33 cellular contexts compared by ENCODE assay signal in the genomic region with DNA sequence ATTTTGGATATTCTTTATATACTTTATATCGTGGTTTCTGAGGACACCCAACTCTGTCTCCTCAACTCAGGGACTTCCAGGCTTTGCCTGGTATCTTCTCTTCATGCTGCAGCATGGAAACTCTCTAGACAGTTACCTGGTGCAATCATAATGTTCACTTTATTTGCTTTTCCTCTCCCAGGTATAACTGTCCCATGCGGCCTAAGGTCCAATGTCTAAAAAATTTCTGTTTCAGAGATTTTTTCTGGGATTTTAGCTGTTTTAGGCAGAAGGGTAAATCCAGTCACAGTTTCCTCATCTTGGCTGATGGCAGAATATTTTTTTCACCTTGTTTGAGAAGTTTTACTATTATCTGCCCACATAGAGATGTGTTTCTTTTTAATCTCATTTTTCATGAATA.
"Had no signal": no experiment of that assay in that cellular context is flagged by ENCODE, and none has a peak within 500 bp of the region (broad histone marks: within the 10 kb centered on the region; RNA-seq: fewer than 3 reads in every experiment).

No MANE protein-coding gene starts in this region.

- H3K9me3 ChIP-seq: adrenal gland, ascending aorta, body of pancreas, breast epithelium had no signal

- ATAC-seq: activated naive CD4-positive, alpha-beta T cell treated with anti-CD3 and anti-CD28 coated beads, Interleukin-2, amount 50 U/mL, for 72 hours; activated naive CD8-positive, alpha-beta T cell treated with anti-CD3 and anti-CD28 coated beads, Interleukin-2, amount 50 U/mL, for 24 hours; activated T-cell treated with anti-CD3 and anti-CD28 coated beads, Interleukin-2, amount 50 U/mL, for 4 hours; activated T-cell treated with anti-CD3 and anti-CD28 coated beads, Interleukin-2, amount 50 U/mL, for 72 hours; activated T-helper 17 cell treated with anti-CD3 and anti-CD28 coated beads, Interleukin-2, amount 50 U/mL, for 72 hours; body of pancreas had no signal

- H3K27me3 ChIP-seq: adrenal gland, ascending aorta, body of pancreas, brain microvascular endothelial cell, breast epithelium, cardiac muscle cell had no signal

- DNase-seq: activated effector memory CD4-positive, alpha-beta T cell treated with anti-CD3 and anti-CD28 coated beads, Interleukin-2, amount 50 U/mL, for 16 hours; activated effector memory CD4-positive, alpha-beta T cell treated with Interleukin-2 at 50 U/mL for 16 hours; activated gamma-delta T cell; activated gamma-delta T cell treated with Interleukin-2 at 50 U/mL for 16 hours; activated naive CD4-positive, alpha-beta T cell; activated naive CD4-positive, alpha-beta T cell treated with anti-CD3 and anti-CD28 coated beads for 36 hours; activated naive CD4-positive, alpha-beta T cell treated with anti-CD3 and anti-CD28 coated beads, Interleukin-2, amount 10 ng/mL, durations not matched to agents 7 days and 5 days; activated naive CD4-positive, alpha-beta T cell treated with anti-CD3 and anti-CD28 coated beads, Interleukin-2, amount 50 U/mL, for 16 hours; activated naive CD4-positive, alpha-beta T cell treated with Interleukin-2 at 50 U/mL for 16 hours; activated naive CD8-positive, alpha-beta T cell treated with anti-CD3 and anti-CD28 coated beads for 36 hours; activated naive CD8-positive, alpha-beta T cell treated with anti-CD3 and anti-CD28 coated beads, Interleukin-2, amount 10 ng/mL, durations not matched to agents 7 days and 5 days; activated naive CD8-positive, alpha-beta T cell treated with anti-CD3 and anti-CD28 coated beads, Interleukin-2, amount 50 U/mL, for 24 hours; activated T-cell treated with anti-CD3 and anti-CD28 coated beads, Interleukin-2, amount 50 U/mL, for 1 hour; activated T-cell treated with anti-CD3 and anti-CD28 coated beads, Interleukin-2, amount 50 U/mL, for 24 hours; activated T-cell treated with anti-CD3 and anti-CD28 coated beads, Interleukin-2, amount 50 U/mL, for 4 hours; activated T-cell treated with anti-CD3 and anti-CD28 coated beads, Interleukin-2, amount 50 U/mL, for 48 hours; activated T-cell treated with anti-CD3 and anti-CD28 coated beads, Interleukin-2, amount 50 U/mL, for 72 hours; adrenal gland; amniotic stem cell; amygdala; anterior cingulate cortex; aorta; body of pancreas; brain microvascular endothelial cell; caudate nucleus; central memory CD4-positive, alpha-beta T cell; cerebellar nuclear complex had no signal

- FAIRE-seq: astrocyte had no signal

- H3K36me3 ChIP-seq: adrenal gland, ascending aorta, brain microvascular endothelial cell, breast epithelium, cardiac muscle cell had no signal

- H3K4me3 ChIP-seq: adrenal gland, ascending aorta, body of pancreas, breast epithelium, cardiac muscle cell had no signal

- H3K27ac ChIP-seq: adrenal gland, ascending aorta, body of pancreas, brain microvascular endothelial cell, breast epithelium, cardiac muscle cell had no signal

- H3K4me1 ChIP-seq: body of pancreas, breast epithelium had no signal
